In genomic region chr3:72683068-72683467, GRCh38 we compare ENCODE assay signal across 1 cellular context.
TF ChIP-seq lines count a peak whose summit lies in the region.

No MANE protein-coding gene starts in this region.

TF ChIP-seq in H1, 55 proteins besides CTCF, POLR2A, EP300 and RAD21 (continued from another document):
- TF ChIP-seq, protein P1, sequence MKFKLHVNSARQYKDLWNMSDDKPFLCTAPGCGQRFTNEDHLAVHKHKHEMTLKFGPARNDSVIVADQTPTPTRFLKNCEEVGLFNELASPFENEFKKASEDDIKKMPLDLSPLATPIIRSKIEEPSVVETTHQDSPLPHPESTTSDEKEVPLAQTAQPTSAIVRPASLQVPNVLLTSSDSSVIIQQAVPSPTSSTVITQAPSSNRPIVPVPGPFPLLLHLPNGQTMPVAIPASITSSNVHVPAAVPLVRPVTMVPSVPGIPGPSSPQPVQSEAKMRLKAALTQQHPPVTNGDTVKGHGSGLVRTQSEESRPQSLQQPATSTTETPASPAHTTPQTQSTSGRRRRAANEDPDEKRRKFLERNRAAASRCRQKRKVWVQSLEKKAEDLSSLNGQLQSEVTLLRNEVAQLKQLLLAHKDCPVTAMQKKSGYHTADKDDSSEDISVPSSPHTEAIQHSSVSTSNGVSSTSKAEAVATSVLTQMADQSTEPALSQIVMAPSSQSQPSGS (IDR thresholded peaks at IDR 0.05; ENCODE audit: low read length): no peak
